In genomic region chr9:34456746-34457145, GRCh38 we compare ENCODE assay signal across 8 cellular contexts. TPM values are rescaled to one million over a fixed set of nuclear protein-coding genes. Genes with fewer than 3 reads are reported as not detected.
DNase-seq lines count a peak whose midpoint lies in the region; ATAC-seq and TF ChIP-seq lines count a peak whose summit lies in the region.

No MANE protein-coding gene starts in this region.

- CTCF ChIA-PET in MCF 10A (lab: Yijun Ruan, JAX): interaction anchor here (0.7 to 7.6 kb wide), 7 partner anchors 14 to 1440 kb away, joined by 3 to 33 read pairs (median 5); no protein-coding TSS in a partner anchor

- no peaks in the 10 kb centered on the region for H3K9me3 ChIP-seq in mesenchymal stem cell (ENCODE audit: control insufficient read depth, low read length)

- H2BK12ac ChIP-seq in mesenchymal stem cell (ENCODE audit: low read length in 2 of 2): peak overlapping the region in 1 of 2 experiments; percentile 33

- POLR2A ChIA-PET in MCF 10A (lab: Yijun Ruan, JAX): interaction anchor here (0.8 to 1.1 kb wide), 2 partner anchors 8 to 12 kb away, joined by 4 read pairs; no protein-coding TSS in a partner anchor

- no peaks in the 10 kb centered on the region for H3K36me3 ChIP-seq in mesenchymal stem cell (ENCODE audit: control insufficient read depth in 1 of 2, insufficient read depth in 2 of 2, low read depth in 1 of 2, low read length in 2 of 2)

- no peak for TF ChIP-seq POLR2A in GM18505 (IDR thresholded peaks at IDR 0.05; ENCODE audit: borderline replicate concordance, extremely low read depth, insufficient read depth, insufficient read length)

- peak overlapping the region; percentile 74 for H3K4me2 ChIP-seq in mesenchymal stem cell (ENCODE audit: low read length, poor library complexity, severe bottlenecking)

- H3K4me3 ChIP-seq in mesenchymal stem cell (ENCODE audit: insufficient read depth in 1 of 2, low read depth in 1 of 2, low read length in 2 of 2): peak overlapping the region; percentile 83 to 91

- 58% methylated on average over 4 of the region's 4 CpGs for WGBS in mesenchymal stem cell

- H3K9me3 Mint-ChIP-seq in activated naive CD4-positive, alpha-beta T cell treated with anti-CD3 and anti-CD28 coated beads, Interleukin-2, amount 50 U/mL, for 24 hours: no peaks in the 10 kb centered on the region
- no peaks in the 10 kb centered on the region for H3K9me3 Mint-ChIP-seq in MCF 10A (ENCODE audit: unreplicated experiment)
- no peaks in the 10 kb centered on the region for H3K9me3 Mint-ChIP-seq in type B pancreatic cell

- H2AK5ac ChIP-seq in mesenchymal stem cell (ENCODE audit: low read length, severe bottlenecking): no peak overlapping the region

- peak overlapping the region in 1 of 2 experiments; percentile 86 for H3K18ac ChIP-seq in mesenchymal stem cell (ENCODE audit: low read depth in 1 of 2, low read length in 2 of 2)

- H3K27me3 ChIP-seq in mesenchymal stem cell (ENCODE audit: control insufficient read depth in 1 of 2, insufficient read depth in 1 of 2, low read length in 2 of 2): peaks cover 0 to 11% of the 10 kb centered on the region in 2 experiments

- ATAC-seq in GM18505 (IDR thresholded peaks at IDR 0.05; ENCODE audit: unreplicated experiment): no peak
- no peak for ATAC-seq in GM21447 (IDR thresholded peaks at IDR 0.05; ENCODE audit: unreplicated experiment)

- no peak overlapping the region for H2BK5ac ChIP-seq in mesenchymal stem cell (ENCODE audit: low read depth, low read length, poor library complexity, severe bottlenecking)

- H2BK15ac ChIP-seq in mesenchymal stem cell (ENCODE audit: low read depth, poor library complexity, severe bottlenecking): no peak overlapping the region

- no peaks in the 10 kb centered on the region for H3K27me3 Mint-ChIP-seq in activated naive CD4-positive, alpha-beta T cell treated with anti-CD3 and anti-CD28 coated beads, Interleukin-2, amount 50 U/mL, for 24 hours
- H3K27me3 Mint-ChIP-seq in MCF 10A (ENCODE audit: insufficient read depth, unreplicated experiment) (no peaks in the 10 kb centered on the region), type B pancreatic cell (peaks cover 36% of the 10 kb centered on the region)

- peak overlapping the region in 1 of 2 experiments; percentile 23 for H3K23ac ChIP-seq in mesenchymal stem cell (ENCODE audit: low read length in 2 of 2)

- peaks cover 22% of the 10 kb centered on the region for H3K79me1 ChIP-seq in mesenchymal stem cell (replicated peaks; ENCODE audit: low read length, poor library complexity, severe bottlenecking)

- H3K4me1 ChIP-seq in mesenchymal stem cell (ENCODE audit: control insufficient read depth, insufficient read depth, low read depth, low read length): peaks cover 9% of the 10 kb centered on the region

- H3K4ac ChIP-seq in mesenchymal stem cell (ENCODE audit: low read depth in 1 of 2, low read length in 2 of 2): peak overlapping the region; percentile 13 to 35

- H3K9ac ChIP-seq in mesenchymal stem cell (ENCODE audit: low read length): peak overlapping the region; percentile 94

- DNase-seq in activated naive CD4-positive, alpha-beta T cell (lab: John Stamatoyannopoulos, UW): no peak
- DNase-seq in MCF 10A (ENCODE audit: unreplicated experiment): no peak
- DNase-seq in mesenchymal stem cell: no peak
- DNase-seq in type B pancreatic cell (ENCODE audit: extremely low spot score, unreplicated experiment): no peak
- no peak for DNase-seq in HCEC 1CT

- H4K91ac ChIP-seq in mesenchymal stem cell (ENCODE audit: low read length): no peak overlapping the region

- peaks cover 41% of the 10 kb centered on the region for H3K4me1 Mint-ChIP-seq in activated naive CD4-positive, alpha-beta T cell treated with anti-CD3 and anti-CD28 coated beads, Interleukin-2, amount 50 U/mL, for 24 hours
- H3K4me1 Mint-ChIP-seq in MCF 10A (ENCODE audit: insufficient read depth, unreplicated experiment) (peaks cover 31% of the 10 kb centered on the region), type B pancreatic cell (ENCODE audit: unreplicated experiment) (peaks cover 19% of the 10 kb centered on the region)

- H4K8ac ChIP-seq in mesenchymal stem cell (ENCODE audit: low read length): peak overlapping the region; percentile 81

- intact Hi-C loops in MCF 10A (cut with micrococcal nuclease): no loop called here

- H2AFZ ChIP-seq in mesenchymal stem cell (ENCODE audit: low read depth, low read length): peak overlapping the region; percentile 72

- H3K27ac Mint-ChIP-seq in activated naive CD4-positive, alpha-beta T cell treated with anti-CD3 and anti-CD28 coated beads, Interleukin-2, amount 50 U/mL, for 24 hours: no peak overlapping the region
- H3K27ac Mint-ChIP-seq in MCF 10A (ENCODE audit: low read depth, unreplicated experiment) (no peak overlapping the region), type B pancreatic cell (peak overlapping the region; percentile 87)

- TSS peak; percentile 30 for BruUV-seq in MCF 10A (replicated peaks; lab: Mats Ljungman, UMichigan)

- peak overlapping the region; percentile 90 for H3K4me3 Mint-ChIP-seq in activated naive CD4-positive, alpha-beta T cell treated with anti-CD3 and anti-CD28 coated beads, Interleukin-2, amount 50 U/mL, for 24 hours
- H3K4me3 Mint-ChIP-seq in MCF 10A (ENCODE audit: unreplicated experiment) (peak overlapping the region; percentile 98), type B pancreatic cell (peak overlapping the region; percentile 95)

- peak overlapping the region in 1 of 2 experiments; percentile 72 for H3K14ac ChIP-seq in mesenchymal stem cell (ENCODE audit: low read length in 2 of 2)

- peaks cover 2% of the 10 kb centered on the region for H3K36me3 Mint-ChIP-seq in activated naive CD4-positive, alpha-beta T cell treated with anti-CD3 and anti-CD28 coated beads, Interleukin-2, amount 50 U/mL, for 24 hours
- H3K36me3 Mint-ChIP-seq in MCF 10A (ENCODE audit: insufficient read depth, unreplicated experiment) (peaks cover 7% of the 10 kb centered on the region), type B pancreatic cell (no peaks in the 10 kb centered on the region)

- H3K27ac ChIP-seq in mesenchymal stem cell (ENCODE audit: low read length, poor library complexity, severe bottlenecking): peak overlapping the region; percentile 37

- TF ChIP-seq CTCF in MCF 10A (IDR thresholded peaks at IDR 0.05; ENCODE audit: unreplicated experiment): no peak
- no peak for TF ChIP-seq CTCF in type B pancreatic cell (conservative IDR thresholded peaks at IDR 0.05)

- no peak overlapping the region for H2BK120ac ChIP-seq in mesenchymal stem cell (ENCODE audit: low read depth, low read length)

RNA-seq across cellular contexts. Expression of gene FAM219A, which starts 1.6 kb away (rescaled TPM):
- total RNA-seq in MCF 10A (2022): 19.3 and 20.3 TPM in 2 replicates
- 13.8 TPM for polyA plus RNA-seq in mesenchymal stem cell (2013, experiment 1 of 2)
- 14.0 TPM for polyA plus RNA-seq in mesenchymal stem cell (2013, experiment 2 of 2)
- 13.4 and 22.4 TPM in 2 replicates for total RNA-seq in type B pancreatic cell (ENCODE audit: low replicate concordance)

RNA-seq across cellular contexts. Expression of gene DNAI1, which starts 1.9 kb away (rescaled TPM):
- total RNA-seq in MCF 10A (2022) (not detected in 2 replicates), type B pancreatic cell (ENCODE audit: low replicate concordance) (0.69 and 4.4 TPM in 2 replicates)
- polyA plus RNA-seq in mesenchymal stem cell (2013, experiment 1 of 2): not detected
- not detected for polyA plus RNA-seq in mesenchymal stem cell (2013, experiment 2 of 2)
